Comparison of ENCODE assay signal across 23 cellular contexts in the genomic region with DNA sequence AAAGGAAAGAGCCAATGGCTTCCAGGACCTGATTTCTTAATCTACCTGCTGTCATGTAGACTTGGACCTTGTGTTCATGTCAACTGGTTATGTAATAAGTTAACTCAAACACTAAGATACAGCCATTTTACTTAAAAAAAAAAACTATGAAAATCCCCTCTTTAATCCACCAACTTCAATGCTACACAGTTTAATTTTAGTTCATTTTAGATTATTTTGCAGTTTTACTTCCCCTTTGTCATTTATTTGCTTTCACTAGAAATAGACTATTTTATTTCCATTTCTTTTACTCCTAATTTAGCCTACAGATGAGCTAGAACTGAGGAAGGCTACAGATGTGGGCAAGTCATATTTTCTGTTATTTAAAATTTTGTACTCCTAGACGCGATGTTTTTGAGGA. TPM values are rescaled to one million over a fixed set of nuclear protein-coding genes. Genes with fewer than 3 reads are reported as not detected.
DNase-seq lines count a peak whose midpoint lies in the region; ATAC-seq and TF ChIP-seq lines count a peak whose summit lies in the region.
"Had no signal": no experiment of that assay in that cellular context is flagged by ENCODE, and none has a peak within 500 bp of the region (broad histone marks: within the 10 kb centered on the region; RNA-seq: fewer than 3 reads in every experiment).

No MANE protein-coding gene starts in this region.

- H4K20me1 ChIP-seq in DOHH2 (ENCODE audit: control insufficient read depth, insufficient read depth, low read depth, low read length) (no peaks in the 10 kb centered on the region), OCI-LY7 (ENCODE audit: insufficient read depth, low read length) (no peaks in the 10 kb centered on the region), mammary epithelial cell (ENCODE audit: insufficient read depth, low read length) (no peaks in the 10 kb centered on the region)

- H3K27ac ChIP-seq in DOHH2 (ENCODE audit: low read depth, low read length) = peak overlapping the region; percentile 37
- no peak overlapping the region for H3K27ac ChIP-seq in OCI-LY7 (ENCODE audit: low read depth, low read length, poor library complexity, severe bottlenecking)
- H3K27ac ChIP-seq in mammary epithelial cell (ENCODE audit: insufficient read depth, low read depth, low read length) = no peak overlapping the region
- H3K27ac ChIP-seq: SJSA1 had no signal

- peak overlapping the region; percentile 53 for H3K4me2 ChIP-seq in DOHH2 (ENCODE audit: low read length)
- peak overlapping the region; percentile 38 for H3K4me2 ChIP-seq in OCI-LY7 (ENCODE audit: low read length)
- no peak overlapping the region for H3K4me2 ChIP-seq in mammary epithelial cell (ENCODE audit: insufficient read depth, low read depth, low read length)

- H3K9me2 ChIP-seq in DOHH2 (replicated peaks; ENCODE audit: control insufficient read depth, low read length) (no peaks in the 10 kb centered on the region), OCI-LY7 (ENCODE audit: insufficient read depth, low read length) (no peaks in the 10 kb centered on the region)

- H3K4me3 ChIP-seq in DOHH2 (ENCODE audit: low read length) (peak overlapping the region; percentile 21), OCI-LY7 (ENCODE audit: low read depth, low read length, poor library complexity, severe bottlenecking) (peak overlapping the region; percentile 16), mammary epithelial cell (replicated peaks in 1 of 3; ENCODE audit: insufficient read depth in 1 of 3, low read depth in 2 of 3, low read length in 3 of 3) (no peak overlapping the region)
- H3K4me3 ChIP-seq: SJSA1 had no signal

- DNase-seq in OCI-LY7 (ENCODE audit: low spot score) (no peak), left lobe of liver (ENCODE audit: low spot score) (no peak), NCI-H82 treated with DMSO at 0.1 percent for 48 hours (lab: John Stamatoyannopoulos, UW; ENCODE audit: unreplicated experiment) (no peak), NCI-H2227 (lab: John Stamatoyannopoulos, UW; ENCODE audit: unreplicated experiment) (no peak), mammary epithelial cell (no peak)
- DNase-seq: CD4-positive, CD25-positive, alpha-beta regulatory T cell; DMS153; DND-41; KG1; NCI-H1105; NCI-H1436 treated with DMSO at 0.1 percent for 48 hours; NCI-H187 treated with DMSO at 0.1 percent for 48 hours; NCI-H2171 treated with DMSO at 0.1 percent for 48 hours; NCI-H524; NCI-H748 treated with DMSO at 0.1 percent for 48 hours; NK-92 treated with Interleukin-12 subunit alpha and Interleukin-12 subunit beta, amount 100 ng/mL, for 24 hours; Right ventricle myocardium superior; RPMI8226; T-cell had no signal

- H3K79me2 ChIP-seq in DOHH2 (ENCODE audit: control insufficient read depth, low read length) (no peaks in the 10 kb centered on the region), OCI-LY7 (ENCODE audit: insufficient read depth, low read depth, low read length) (no peaks in the 10 kb centered on the region), mammary epithelial cell (ENCODE audit: insufficient read depth, low read length) (no peaks in the 10 kb centered on the region)

- TF ChIP-seq CTCF in DOHH2 (IDR thresholded peaks at IDR 0.05; ENCODE audit: low read depth, low read length, poor library complexity, severe bottlenecking) = no peak
- TF ChIP-seq CTCF in OCI-LY7 (conservative IDR thresholded peaks at IDR 0.05; ENCODE audit: low read length) = no peak
- no peak for TF ChIP-seq CTCF in mammary epithelial cell (conservative IDR thresholded peaks at IDR 0.05 in 1 of 2, IDR thresholded peaks at IDR 0.05 in 1 of 2; ENCODE audit: extremely low read depth in 1 of 2, insufficient read depth in 1 of 2, low read depth in 1 of 2, low read length in 2 of 2)

- H3K9ac ChIP-seq in mammary epithelial cell (ENCODE audit: insufficient read depth, low read length) = no peak overlapping the region

- CTCF ChIA-PET in OCI-LY7 (lab: Charles Lee; ENCODE audit: unreplicated experiment) = no interaction called here
- CTCF ChIA-PET in mammary epithelial cell (lab: Charles Lee; ENCODE audit: low non-redundant PET) = interaction anchor here (0.7 kb wide), 1 partner anchor 371 kb away, joined by 7 read pairs; a partner anchor contains a TSS

- H2AFZ ChIP-seq in OCI-LY7 (ENCODE audit: low read length) (peak overlapping the region; percentile 56; the same call in 1 of the 2 replicates), mammary epithelial cell (ENCODE audit: low read depth, low read length) (no peak overlapping the region)

- WGBS in mammary epithelial cell (ENCODE audit: low coverage, missing lambda C conversion rate) = 97% methylated on average over 2 of the region's 2 CpGs

- intact Hi-C loops in OCI-LY7 (cut with micrococcal nuclease; ENCODE audit: unreplicated experiment) = no loop called here
- intact Hi-C loops in mammary epithelial cell (cut with micrococcal nuclease) = no loop called here

- peak; percentile 18 for ATAC-seq in left lobe of liver
- no peak for ATAC-seq in HG02884 (IDR thresholded peaks at IDR 0.05; ENCODE audit: unreplicated experiment)
- ATAC-seq: HCT116, T-cell had no signal

- dilution Hi-C loops in mammary epithelial cell (cut with HindIII; ENCODE audit: low sequenced_read_pairs) = no loop called here

- in situ Hi-C loops in mammary epithelial cell (cut with MboI; ENCODE audit: low sequenced_read_pairs in 2 of 2) = no loop called here

- H3K4me1 ChIP-seq in DOHH2 (ENCODE audit: control insufficient read depth, low read length) = peaks cover 39% of the 10 kb centered on the region
- H3K4me1 ChIP-seq in OCI-LY7 (ENCODE audit: insufficient read depth, low read length, poor library complexity, severe bottlenecking) = peaks cover 29% of the 10 kb centered on the region
- no peaks in the 10 kb centered on the region for H3K4me1 ChIP-seq in mammary epithelial cell (ENCODE audit: insufficient read depth, low read length)
- H3K4me1 ChIP-seq: SJSA1 had no signal

- BruUV-seq in OCI-LY7 (replicated peaks; lab: Mats Ljungman, UMichigan) (no TSS peak), mammary epithelial cell (replicated peaks; lab: Mats Ljungman, UMichigan) (no TSS peak)

- H3K9me3 ChIP-seq in DOHH2 (ENCODE audit: control insufficient read depth, insufficient read depth, low read length) (no peaks in the 10 kb centered on the region), OCI-LY7 (ENCODE audit: low read length) (no peaks in the 10 kb centered on the region), mammary epithelial cell (replicated peaks; ENCODE audit: insufficient read depth, low read length) (no peaks in the 10 kb centered on the region)
- H3K9me3 ChIP-seq: SJSA1 had no signal

- POLR2A ChIA-PET in OCI-LY7 (lab: Charles Lee) = interaction anchor here (0.7 to 1.5 kb wide), 6 partner anchors 9 to 268 kb away, joined by 3 to 5 read pairs (median 4); a partner anchor contains a TSS

- H3F3A ChIP-seq in DOHH2 (ENCODE audit: control insufficient read depth, insufficient read depth) = peaks cover 17% of the 10 kb centered on the region

- H3K36me3 ChIP-seq in DOHH2 (ENCODE audit: control insufficient read depth, low read length) (no peaks in the 10 kb centered on the region), OCI-LY7 (ENCODE audit: insufficient read depth, low read length) (no peaks in the 10 kb centered on the region), mammary epithelial cell (ENCODE audit: insufficient read depth, low read length) (no peaks in the 10 kb centered on the region)
- H3K36me3 ChIP-seq: SJSA1 had no signal

- no peaks in the 10 kb centered on the region for H3K27me3 ChIP-seq in DOHH2 (ENCODE audit: control insufficient read depth, low read length)
- H3K27me3 ChIP-seq in mammary epithelial cell (ENCODE audit: insufficient read depth, low read length) = no peaks in the 10 kb centered on the region
- H3K27me3 ChIP-seq: SJSA1 had no signal

RNA-seq across cellular contexts. Expression of a gene that starts 10.7 kb away (rescaled TPM):
- 22.8 and 30.7 TPM in 2 replicates for total RNA-seq in OCI-LY7 (2014; rRNA removed; shearing (Covaris generic))
- total RNA-seq in OCI-LY7 (2022) (42.7 and 46.1 TPM in 2 replicates), left lobe of liver (11.8 TPM), mammary epithelial cell (10 to 100 TPM; 38.0 to 43.8 TPM)
- 15.2 TPM for polyA plus RNA-seq in mammary epithelial cell
- 31.1 TPM for polyA minus RNA-seq in mammary epithelial cell

Comparison
In these comparisons a context has a peak if more than half of its experiments do, and no peak if none do; other contexts are left out.
1. H3K4me3 ChIP-seq: peak in DOHH2 (single experiment) and OCI-LY7 (single experiment); none in mammary epithelial cell (0 of 3).